ENCODE assay signal across 19 cellular contexts in genomic region chr14:61288720-61289119, GRCh38.
"Had no signal": no experiment of that assay in that cellular context is flagged by ENCODE, and none has a peak within 500 bp of the region (broad histone marks: within the 10 kb centered on the region; RNA-seq: fewer than 3 reads in every experiment).

No MANE protein-coding gene starts in this region.

- H3K9ac ChIP-seq: parathyroid adenoma had no signal

- H3K36me3 ChIP-seq: left ventricle myocardium inferior, sigmoid colon, uterus had no signal

- H3K4me3 ChIP-seq: left ventricle myocardium inferior, lung, psoas muscle, sigmoid colon, skin epidermis, uterus had no signal

- H3K4me3 Mint-ChIP-seq: dendritic cell treated with granulocyte-macrophage colony-stimulating factor and Interleukin-4, amounts not matched to agents 40 ng/mL and 50 ng/mL, for 4 days; immature natural killer cell; nephron; type B pancreatic cell had no signal

- DNase-seq: foreskin keratinocyte; immature natural killer cell; left ventricle myocardium inferior; mesenchymal stem cell; midbrain; occipital lobe; psoas muscle; sigmoid colon; stimulated activated CD4-positive, alpha-beta T cell treated with anti-CD3 and anti-CD28 coated beads, Interleukin-2, amount 100 ng/mL, for 24 hours; stimulated activated naive CD4-positive, alpha-beta T cell treated with Interleukin-2 at 50 U/mL for 16 hours; uterus had no signal

- H2AFZ ChIP-seq: parathyroid adenoma had no signal

- FAIRE-seq: colon, keratinocyte had no signal

- H3K27me3 ChIP-seq: foreskin keratinocyte, sigmoid colon had no signal

- H3K27ac ChIP-seq: foreskin keratinocyte, left ventricle myocardium inferior, parathyroid adenoma, psoas muscle, sigmoid colon, skin epidermis, uterus had no signal

- H3K36me3 Mint-ChIP-seq: immature natural killer cell, type B pancreatic cell had no signal

- H3K9me3 Mint-ChIP-seq: dendritic cell treated with granulocyte-macrophage colony-stimulating factor and Interleukin-4, amounts not matched to agents 40 ng/mL and 50 ng/mL, for 4 days; immature natural killer cell; nephron; type B pancreatic cell had no signal

- H3K9me3 ChIP-seq: left ventricle myocardium inferior, psoas muscle, sigmoid colon, uterus had no signal

- H3K27me3 Mint-ChIP-seq: type B pancreatic cell had no signal

- H3K27ac Mint-ChIP-seq: dendritic cell treated with granulocyte-macrophage colony-stimulating factor and Interleukin-4, amounts not matched to agents 40 ng/mL and 50 ng/mL, for 4 days; nephron; type B pancreatic cell had no signal

- H3K4me1 ChIP-seq: uterus had no signal
